ENCODE assay signal across 1 cellular context in genomic region chr17:29433551-29433950, GRCh38.
TF ChIP-seq lines count a peak whose summit lies in the region.

No MANE protein-coding gene starts in this region.

TF ChIP-seq in GM12878, 131 proteins besides CTCF, POLR2A, EP300 and RAD21:
- TF ChIP-seq SRF (IDR thresholded peaks at IDR 0.05; ENCODE audit: low read depth in 2 of 2, low read length in 2 of 2) (no peak), SREBF2 (IDR thresholded peaks at IDR 0.05; ENCODE audit: low read length) (no peak), STAT1 (conservative IDR thresholded peaks at IDR 0.05) (no peak), ZNF592 (IDR thresholded peaks at IDR 0.05) (no peak), CHD4 (IDR thresholded peaks at IDR 0.05) (no peak), ASH2L (IDR thresholded peaks at IDR 0.05; ENCODE audit: borderline replicate concordance, low read depth) (no peak), FOXK2 (IDR thresholded peaks at IDR 0.05) (no peak), IKZF1 (conservative IDR thresholded peaks at IDR 0.05) (no peak; the same call in 1 of the 2 replicates), GABPA (IDR thresholded peaks at IDR 0.05; ENCODE audit: low read depth) (peak; percentile 49; the same call in 1 of the 2 replicates), PKNOX1 (IDR thresholded peaks at IDR 0.05) (peak; percentile 63; the same call in 1 of the 2 replicates), IRF4 (IDR thresholded peaks at IDR 0.05; ENCODE audit: low read depth, low read length) (0 out of 2 replicates have a peak, but pooled peaks have one; percentile 21), RCOR1 (conservative IDR thresholded peaks at IDR 0.05; ENCODE audit: low read depth, low read length) (no peak), PAX5 (IDR thresholded peaks at IDR 0.05; ENCODE audit: borderline replicate concordance, low read depth, low read length) (no peak), IKZF2 (IDR thresholded peaks at IDR 0.05) (peak in 1 of 2 experiments; percentile 19; a peak in 1 of 4 replicates), GATAD2B (conservative IDR thresholded peaks at IDR 0.05; ENCODE audit: low read depth) (no peak), SUPT20H (IDR thresholded peaks at IDR 0.05; ENCODE audit: borderline replicate concordance, control insufficient read depth, low read depth, low read length) (no peak), EGR1 (IDR thresholded peaks at IDR 0.05; ENCODE audit: borderline replicate concordance in 1 of 2, low read depth in 2 of 2, low read length in 2 of 2) (no peak), EED (IDR thresholded peaks at IDR 0.05; ENCODE audit: low read depth) (peak; percentile 56; the same call in 1 of the 2 replicates), SPI1 (IDR thresholded peaks at IDR 0.05; ENCODE audit: borderline replicate concordance, insufficient read depth, low read depth, low read length) (peak; percentile 54; the same call in 1 of the 2 replicates), BCL11A (IDR thresholded peaks at IDR 0.05; ENCODE audit: low read depth, low read length) (no peak), POU2F2 (IDR thresholded peaks at IDR 0.05; ENCODE audit: borderline replicate concordance, low read depth, low read length) (0 out of 3 replicates have a peak, but pooled peaks have one; percentile 19), NR2F1 (conservative IDR thresholded peaks at IDR 0.05) (no peak), JUNB (IDR thresholded peaks at IDR 0.05) (no peak)
- TF ChIP-seq, protein P1, sequence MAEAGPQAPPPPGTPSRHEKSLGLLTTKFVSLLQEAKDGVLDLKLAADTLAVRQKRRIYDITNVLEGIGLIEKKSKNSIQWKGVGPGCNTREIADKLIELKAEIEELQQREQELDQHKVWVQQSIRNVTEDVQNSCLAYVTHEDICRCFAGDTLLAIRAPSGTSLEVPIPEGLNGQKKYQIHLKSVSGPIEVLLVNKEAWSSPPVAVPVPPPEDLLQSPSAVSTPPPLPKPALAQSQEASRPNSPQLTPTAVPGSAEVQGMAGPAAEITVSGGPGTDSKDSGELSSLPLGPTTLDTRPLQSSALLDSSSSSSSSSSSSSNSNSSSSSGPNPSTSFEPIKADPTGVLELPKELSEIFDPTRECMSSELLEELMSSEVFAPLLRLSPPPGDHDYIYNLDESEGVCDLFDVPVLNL (IDR thresholded peaks at IDR 0.05; ENCODE audit: low read depth, low read length): peak; percentile 81
- TF ChIP-seq, protein P2, sequence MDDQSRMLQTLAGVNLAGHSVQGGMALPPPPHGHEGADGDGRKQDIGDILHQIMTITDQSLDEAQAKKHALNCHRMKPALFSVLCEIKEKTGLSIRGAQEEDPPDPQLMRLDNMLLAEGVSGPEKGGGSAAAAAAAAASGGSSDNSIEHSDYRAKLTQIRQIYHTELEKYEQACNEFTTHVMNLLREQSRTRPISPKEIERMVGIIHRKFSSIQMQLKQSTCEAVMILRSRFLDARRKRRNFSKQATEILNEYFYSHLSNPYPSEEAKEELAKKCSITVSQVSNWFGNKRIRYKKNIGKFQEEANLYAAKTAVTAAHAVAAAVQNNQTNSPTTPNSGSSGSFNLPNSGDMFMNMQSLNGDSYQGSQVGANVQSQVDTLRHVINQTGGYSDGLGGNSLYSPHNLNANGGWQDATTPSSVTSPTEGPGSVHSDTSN (IDR thresholded peaks at IDR 0.05; ENCODE audit: insufficient replicate concordance, low read depth, low read length): peak; percentile 36
